Comparison of ENCODE assay signal across 12 cellular contexts in genomic region chr14:54220697-54221431, GRCh38.
DNase-seq lines count a peak whose midpoint lies in the region; ATAC-seq, FAIRE-seq and TF ChIP-seq lines count a peak whose summit lies in the region.
"Had no signal": no experiment of that assay in that cellular context is flagged by ENCODE, and none has a peak within 500 bp of the region (broad histone marks: within the 10 kb centered on the region; RNA-seq: fewer than 3 reads in every experiment).

No MANE protein-coding gene starts in this region.

- no peaks in the 10 kb centered on the region for H3K9me3 ChIP-seq in left ventricle myocardium inferior (replicated peaks)
- no peaks in the 10 kb centered on the region for H3K9me3 ChIP-seq in neural cell (ENCODE audit: low read length)
- H3K9me3 ChIP-seq in vagina, result no peaks in the 10 kb centered on the region

- intact Hi-C loops in left ventricle myocardium inferior (cut with micrococcal nuclease) (no loop called here), Right ventricle myocardium superior (cut with DNase I) (no loop called here), vagina (cut with DNase I) (no loop called here)

- H3F3A ChIP-seq in neural cell (ENCODE audit: insufficient read depth, low read length, poor library complexity, severe bottlenecking), result no peaks in the 10 kb centered on the region

- TF ChIP-seq POLR2A in vagina (IDR thresholded peaks at IDR 0.05), result no peak

- H3K4me3 ChIP-seq in left ventricle myocardium inferior (peak overlapping the region; percentile 56), fibroblast of mammary gland (ENCODE audit: control insufficient read depth, low read depth, low read length) (peak overlapping the region; percentile 28), neural cell (ENCODE audit: low read length) (peak overlapping the region; percentile 56), vagina (peak overlapping the region; percentile 15 to 31)

- H3K27ac ChIP-seq in left ventricle myocardium inferior (replicated peaks), result peak overlapping the region; percentile 45
- no peak overlapping the region for H3K27ac ChIP-seq in neural cell (ENCODE audit: low read length)
- no peak overlapping the region for H3K27ac ChIP-seq in vagina

- TF ChIP-seq EP300 in neural cell (conservative IDR thresholded peaks at IDR 0.05; ENCODE audit: poor library complexity, severe bottlenecking), result no peak

- H3K36me3 ChIP-seq in left ventricle myocardium inferior (no peaks in the 10 kb centered on the region), neural cell (ENCODE audit: insufficient read depth, low read length) (no peaks in the 10 kb centered on the region), vagina (no peaks in the 10 kb centered on the region)

- no peaks in the 10 kb centered on the region for H3K9me2 ChIP-seq in neural cell (ENCODE audit: insufficient read depth, low read length)

- H3K79me2 ChIP-seq in neural cell (replicated peaks; ENCODE audit: insufficient read depth, low read length), result no peaks in the 10 kb centered on the region

- no peak overlapping the region for H3K9ac ChIP-seq in neural cell (ENCODE audit: low read length)

- peaks cover 90% of the 10 kb centered on the region for H3K27me3 ChIP-seq in left ventricle myocardium inferior (ENCODE audit: low read depth)
- peaks cover 54% of the 10 kb centered on the region for H3K27me3 ChIP-seq in neural cell (ENCODE audit: insufficient read depth, low read depth, low read length)
- H3K27me3 ChIP-seq in vagina, result no peaks in the 10 kb centered on the region

- ATAC-seq in Right ventricle myocardium superior (ENCODE audit: poor library complexity), result no peak
- ATAC-seq: activated CD4-positive, alpha-beta T cell treated with anti-CD3 and anti-CD28 coated beads for 36 hours; T-cell had no signal

- no peak overlapping the region for H2AFZ ChIP-seq in neural cell (ENCODE audit: low read depth, low read length)

- H4K20me1 ChIP-seq in neural cell (ENCODE audit: insufficient read depth), result no peaks in the 10 kb centered on the region

- FAIRE-seq in GM19239 (lab: Jason Lieb, UNC), result no peak
- FAIRE-seq: frontal cortex had no signal

- DNase-seq in left ventricle myocardium inferior, result no peak
- DNase-seq in Right ventricle myocardium superior, result no peak
- no peak for DNase-seq in fibroblast of mammary gland (ENCODE audit: low read depth)
- no peak for DNase-seq in vagina (ENCODE audit: extremely low spot score in 2 of 2)
- no peak for DNase-seq in NCI-H82 treated with DMSO at 0.1 percent for 48 hours (lab: John Stamatoyannopoulos, UW; ENCODE audit: unreplicated experiment)
- no peak for DNase-seq in GM19239 (ENCODE audit: insufficient read length, low spot score)
- DNase-seq in HK-2 (ENCODE audit: unreplicated experiment), result no peak
- DNase-seq: T-cell, trophoblast cell had no signal

- peaks cover 16% of the 10 kb centered on the region for H3K4me1 ChIP-seq in left ventricle myocardium inferior
- H3K4me1 ChIP-seq in vagina, result peaks cover 11% of the 10 kb centered on the region

- TF ChIP-seq RAD21 in neural cell (conservative IDR thresholded peaks at IDR 0.05), result no peak

- H3K4me2 ChIP-seq in neural cell (ENCODE audit: low read length), result no peak overlapping the region

- no peak for TF ChIP-seq CTCF in left ventricle myocardium inferior (IDR thresholded peaks at IDR 0.05; ENCODE audit: borderline replicate concordance)
- no peak for TF ChIP-seq CTCF in fibroblast of mammary gland (conservative IDR thresholded peaks at IDR 0.05; ENCODE audit: control insufficient read depth, insufficient read depth, low read depth, low read length)
- TF ChIP-seq CTCF in neural cell (IDR thresholded peaks at IDR 0.05; ENCODE audit: poor library complexity, severe bottlenecking), result no peak
- no peak for TF ChIP-seq CTCF in vagina (IDR thresholded peaks at IDR 0.05)

TF ChIP-seq in neural cell, 6 proteins besides CTCF, POLR2A, EP300 and RAD21:
- TF ChIP-seq REST (IDR thresholded peaks at IDR 0.05; ENCODE audit: borderline replicate concordance) (no peak), MXI1 (conservative IDR thresholded peaks at IDR 0.05; ENCODE audit: poor library complexity, severe bottlenecking) (no peak), EZH2 (IDR thresholded peaks at IDR 0.05; ENCODE audit: borderline replicate concordance, insufficient read depth, low read length, poor library complexity, severe bottlenecking) (no peak), SMC3 (conservative IDR thresholded peaks at IDR 0.05; ENCODE audit: poor library complexity) (no peak)
